14 cellular contexts compared by ENCODE assay signal in the genomic region with DNA sequence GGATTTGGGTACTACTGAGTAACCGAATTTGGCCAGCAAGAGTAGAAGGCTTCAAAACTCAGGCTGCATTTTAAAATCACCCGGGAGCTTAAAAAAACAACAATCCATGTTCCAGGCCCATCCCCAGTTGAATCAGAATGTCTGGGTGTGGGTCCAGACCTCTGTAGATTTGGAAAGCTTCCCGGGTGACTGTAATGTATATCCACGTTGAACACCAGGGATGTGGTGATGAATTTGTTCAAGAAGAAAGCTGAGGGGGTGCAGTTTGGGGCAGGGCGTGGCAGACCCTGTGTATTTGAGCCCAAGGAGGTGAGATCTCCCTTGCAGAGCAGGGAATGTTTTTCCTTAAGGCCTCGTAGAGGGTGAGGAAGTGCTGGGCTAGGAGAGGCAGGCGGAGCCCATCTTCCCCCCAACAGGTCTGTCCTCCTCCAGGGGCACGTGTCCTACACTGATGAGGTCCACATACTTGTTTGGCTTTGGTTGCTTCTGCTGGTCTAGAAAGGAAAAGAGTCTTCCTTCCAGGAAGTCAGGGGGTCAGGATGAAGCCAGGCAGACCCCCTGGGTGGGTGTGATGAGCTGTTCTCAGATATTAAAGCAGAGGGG. TPM values are rescaled to one million over a fixed set of nuclear protein-coding genes. Genes with fewer than 3 reads are reported as not detected.
A peak's percentile ranks its signal among the peaks of the same experiment; 100 is the strongest.
DNase-seq lines count a peak whose midpoint lies in the region; ATAC-seq and TF ChIP-seq lines count a peak whose summit lies in the region.
"Had no signal": no experiment of that assay in that cellular context is flagged by ENCODE, and none has a peak within 500 bp of the region (broad histone marks: within the 10 kb centered on the region; RNA-seq: fewer than 3 reads in every experiment).

No MANE protein-coding gene starts in this region.

- ATAC-seq in HG03460 (IDR thresholded peaks at IDR 0.05; ENCODE audit: unreplicated experiment) = no peak
- no peak for ATAC-seq in naive thymus-derived CD4-positive, alpha-beta T cell
- ATAC-seq: activated CD8-positive, alpha-beta T cell treated with anti-CD3 and anti-CD28 coated beads for 36 hours had no signal

- peak overlapping the region in 1 of 3 experiments; percentile 23 for H3K4me3 Mint-ChIP-seq in nephron
- H3K4me3 Mint-ChIP-seq in naive thymus-derived CD4-positive, alpha-beta T cell = no peak overlapping the region
- H3K4me3 Mint-ChIP-seq: activated CD8-positive, alpha-beta T cell treated with anti-CD3 and anti-CD28 coated beads for 36 hours; activated naive CD4-positive, alpha-beta T cell treated with anti-CD3 and anti-CD28 coated beads for 36 hours had no signal

- peaks cover 3% of the 10 kb centered on the region for H3K27me3 Mint-ChIP-seq in nephron (ENCODE audit: low read depth)
- peaks cover 36 to 56% (median 46%) of the 10 kb centered on the region in 5 donors for H3K27me3 Mint-ChIP-seq in naive thymus-derived CD4-positive, alpha-beta T cell

- H3K27ac ChIP-seq in dorsolateral prefrontal cortex = peak overlapping the region in 50 of 59 donors; percentile 14 to 98 (median 68)
- no peak overlapping the region for H3K27ac ChIP-seq in naive thymus-derived CD4-positive, alpha-beta T cell (ENCODE audit: low read depth, low read length)
- H3K27ac ChIP-seq: C4-2B had no signal

- peaks cover 77% of the 10 kb centered on the region for H3K4me1 Mint-ChIP-seq in nephron
- H3K4me1 Mint-ChIP-seq in naive thymus-derived CD4-positive, alpha-beta T cell = peaks cover 0 to 14% (median 3%) of the 10 kb centered on the region in 7 donors

- H3K36me3 Mint-ChIP-seq in nephron (ENCODE audit: low read depth) = no peaks in the 10 kb centered on the region
- H3K36me3 Mint-ChIP-seq in naive thymus-derived CD4-positive, alpha-beta T cell = no peaks in the 10 kb centered on the region

- H3K4me1 ChIP-seq in naive thymus-derived CD4-positive, alpha-beta T cell (ENCODE audit: control insufficient read depth in 2 of 2, insufficient read depth in 2 of 2, low read length in 2 of 2) = no peaks in the 10 kb centered on the region

- H3K27ac Mint-ChIP-seq in nephron = peak overlapping the region in 2 of 3 experiments; percentile 9 to 34
- no peak overlapping the region for H3K27ac Mint-ChIP-seq in naive thymus-derived CD4-positive, alpha-beta T cell
- H3K27ac Mint-ChIP-seq: activated CD8-positive, alpha-beta T cell treated with anti-CD3 and anti-CD28 coated beads for 36 hours; activated naive CD4-positive, alpha-beta T cell treated with anti-CD3 and anti-CD28 coated beads for 36 hours had no signal

- TF ChIP-seq CTCF in dorsolateral prefrontal cortex (IDR thresholded peaks at IDR 0.05 in 54 of 56, conservative IDR thresholded peaks at IDR 0.05 in 2 of 56; ENCODE audit: low read depth in 1 of 56, partially characterized antibody in 56 of 56) = no peak
- TF ChIP-seq CTCF in nephron (IDR thresholded peaks at IDR 0.05; ENCODE audit: unreplicated experiment in 3 of 3) = no peak

- H3K4me3 ChIP-seq in dorsolateral prefrontal cortex = no peak overlapping the region
- no peak overlapping the region for H3K4me3 ChIP-seq in naive thymus-derived CD4-positive, alpha-beta T cell (ENCODE audit: low read length)

- DNase-seq in EH (ENCODE audit: low read depth) (peak; percentile 83), NCI-H446 (lab: John Stamatoyannopoulos, UW) (peak; percentile 30 to 37), dorsolateral prefrontal cortex (peak in 2 of 10 donors; percentile 3 to 4), glomerular visceral epithelial cell (ENCODE audit: extremely low spot score) (no peak)
- no peak for DNase-seq in stimulated activated CD4-positive, alpha-beta T cell treated with anti-CD3 and anti-CD28 coated beads, Interleukin-4, amount 100 ng/mL, for 1 hour
- no peak for DNase-seq in naive thymus-derived CD4-positive, alpha-beta T cell
- DNase-seq: activated CD8-positive, alpha-beta T cell treated with anti-CD3 and anti-CD28 coated beads for 36 hours; activated naive CD4-positive, alpha-beta T cell treated with anti-CD3 and anti-CD28 coated beads for 36 hours; NCI-H187 treated with DMSO at 0.1 percent for 48 hours; small intestine; T-helper 2 cell had no signal

- H3K9me3 ChIP-seq in naive thymus-derived CD4-positive, alpha-beta T cell (ENCODE audit: control insufficient read depth in 2 of 3, low read length in 3 of 3) = no peaks in the 10 kb centered on the region

- CTCF ChIA-PET in naive thymus-derived CD4-positive, alpha-beta T cell (lab: Charles Lee) = no interaction called here

- H3K27me3 ChIP-seq in dorsolateral prefrontal cortex = peaks cover 0 to 28% (median 0%) of the 10 kb centered on the region in 45 donors
- H3K27me3 ChIP-seq in naive thymus-derived CD4-positive, alpha-beta T cell (ENCODE audit: control insufficient read depth in 2 of 2, insufficient read depth in 2 of 2, low read length in 2 of 2) = no peaks in the 10 kb centered on the region

- intact Hi-C loops in dorsolateral prefrontal cortex (cut with DNase I) = loop anchor here in 1 of 2 donors (5.0 to 10.0 kb wide), 3 partner anchors 75 to 147 kb away; no protein-coding TSS in a partner anchor
- intact Hi-C loops in naive thymus-derived CD4-positive, alpha-beta T cell (cut with micrococcal nuclease) = no loop called here

- H3K9me3 Mint-ChIP-seq in nephron = no peaks in the 10 kb centered on the region
- H3K9me3 Mint-ChIP-seq in naive thymus-derived CD4-positive, alpha-beta T cell = peaks cover 0 to 6% (median 0%) of the 10 kb centered on the region in 11 donors
- H3K9me3 Mint-ChIP-seq: activated CD8-positive, alpha-beta T cell treated with anti-CD3 and anti-CD28 coated beads for 36 hours; activated naive CD4-positive, alpha-beta T cell treated with anti-CD3 and anti-CD28 coated beads for 36 hours had no signal

- no peaks in the 10 kb centered on the region for H3K36me3 ChIP-seq in naive thymus-derived CD4-positive, alpha-beta T cell (ENCODE audit: control insufficient read depth in 2 of 3, insufficient read depth in 3 of 3, low read length in 3 of 3)

- POLR2A ChIA-PET in naive thymus-derived CD4-positive, alpha-beta T cell (lab: Charles Lee) = no interaction called here

RNA-seq across cellular contexts. Expression of gene SH3BP4, which starts 5.8 kb away (rescaled TPM):
- 10 to 100 TPM; 10.0 to 57.7 (median 23.5) TPM for total RNA-seq in dorsolateral prefrontal cortex
- total RNA-seq in naive thymus-derived CD4-positive, alpha-beta T cell = 1 to 10 TPM in 1 of 5 experiments, under 1 TPM in 3, not detected in 1; 0.41 to 2.6 (median 0.63) TPM
- polyA plus RNA-seq in naive thymus-derived CD4-positive, alpha-beta T cell = not detected

Comparison
In these comparisons a context has a peak if more than half of its experiments do, and no peak if none do; other contexts are left out.
1. DNase-seq: peak in EH (single experiment) and NCI-H446 (2 of 2); none in stimulated activated CD4-positive, alpha-beta T cell treated with anti-CD3 and anti-CD28 coated beads, Interleukin-4, amount 100 ng/mL, for 1 hour (single experiment), glomerular visceral epithelial cell (single experiment) and naive thymus-derived CD4-positive, alpha-beta T cell (0 of 9).
2. H3K27ac Mint-ChIP-seq: peak in nephron (2 of 3); none in naive thymus-derived CD4-positive, alpha-beta T cell (0 of 9).